23 cellular contexts compared by ENCODE assay signal in the genomic region with DNA sequence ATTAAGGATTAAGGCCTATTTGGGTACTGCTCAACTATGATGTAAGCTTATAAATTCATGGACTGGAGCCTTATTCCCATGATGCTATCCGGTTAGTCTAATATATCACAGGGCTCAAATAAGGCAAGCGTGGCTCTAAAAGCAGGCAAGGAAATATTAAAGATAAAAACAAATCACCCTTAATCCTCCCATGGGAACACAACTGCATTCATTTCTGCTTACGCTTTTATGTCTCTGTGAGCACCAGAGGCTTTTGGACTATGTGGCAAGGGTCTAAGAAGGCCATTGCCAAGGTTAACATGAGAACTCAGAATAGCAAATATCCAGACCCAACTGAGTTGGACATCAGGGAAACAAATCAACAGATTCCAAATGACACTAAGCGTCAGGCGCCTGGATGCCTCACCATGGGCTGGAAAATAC.
DNase-seq lines count a peak whose midpoint lies in the region; ATAC-seq lines count a peak whose summit lies in the region.
"Had no signal": no experiment of that assay in that cellular context is flagged by ENCODE, and none has a peak within 500 bp of the region (broad histone marks: within the 10 kb centered on the region; RNA-seq: fewer than 3 reads in every experiment).

No MANE protein-coding gene starts in this region.

- peak; percentile 64 for ATAC-seq in Right ventricle myocardium inferior
- peak; percentile 75 for ATAC-seq in left ventricle myocardium superior
- ATAC-seq: A549; activated naive CD8-positive, alpha-beta T cell treated with anti-CD3 and anti-CD28 coated beads, Interleukin-2, amount 50 U/mL, for 24 hours had no signal

- peak overlapping the region in 11 of 21 experiments; percentile 4 to 88 (median 54) for H3K27ac ChIP-seq in skin epidermis
- H3K27ac ChIP-seq: A549, cardiac muscle cell had no signal

- intact Hi-C loops in Right ventricle myocardium inferior (cut with DNase I) (no loop called here), cardiac septum (cut with DNase I) (no loop called here), left ventricle myocardium superior (cut with micrococcal nuclease) (no loop called here)

- DNase-seq in Right ventricle myocardium inferior (ENCODE audit: missing footprints), result no peak
- DNase-seq in cardiac septum (ENCODE audit: low spot score), result no peak
- DNase-seq in left ventricle myocardium superior, result no peak
- no peak for DNase-seq in activated naive CD4-positive, alpha-beta T cell (lab: John Stamatoyannopoulos, UW)
- DNase-seq in G401 (ENCODE audit: low spot score), result no peak
- no peak for DNase-seq in T-helper 2 cell
- DNase-seq in NCI-H524 (lab: John Stamatoyannopoulos, UW), result no peak
- DNase-seq: activated CD4-positive, alpha-beta T cell treated with anti-CD3 and anti-CD28 coated beads, Interleukin-2, amount 50 U/mL, for 1 hour; activated CD8-positive, alpha-beta memory T cell treated with anti-CD3 and anti-CD28 coated beads, Interleukin-2, amount 50 U/mL, for 4 hours; activated naive CD8-positive, alpha-beta T cell treated with anti-CD3 and anti-CD28 coated beads, Interleukin-2, amount 50 U/mL, for 24 hours; Caco-2; erythroblast; glutamatergic neuron; KBM-7; NCI-H187; NCI-H2227 treated with DMSO at 0.1 percent for 48 hours; NCI-H82; SIG-M5; trophoblast cell had no signal

- H3K4me3 ChIP-seq in skin epidermis, result no peak overlapping the region
- H3K4me3 ChIP-seq: A549, cardiac muscle cell, HAP-1 had no signal

- in situ Hi-C loops in G401 (cut with HindIII; ENCODE audit: low sequenced_read_pairs), result no loop called here
